Comparison of ENCODE assay signal across 10 cellular contexts in genomic region chr3:103218146-103218545, GRCh38.
A peak's percentile ranks its signal among the peaks of the same experiment; 100 is the strongest.
DNase-seq lines count a peak whose midpoint lies in the region; ATAC-seq and TF ChIP-seq lines count a peak whose summit lies in the region.
"Had no signal": no experiment of that assay in that cellular context is flagged by ENCODE, and none has a peak within 500 bp of the region (broad histone marks: within the 10 kb centered on the region; RNA-seq: fewer than 3 reads in every experiment).

No MANE protein-coding gene starts in this region.

- TF ChIP-seq CTCF in neural progenitor cell (IDR thresholded peaks at IDR 0.05), result no peak

- no peak overlapping the region for H3K4me3 Mint-ChIP-seq in neural progenitor cell
- H3K4me3 Mint-ChIP-seq in activated naive CD4-positive, alpha-beta T cell treated with anti-CD3 and anti-CD28 coated beads for 36 hours, result no peak overlapping the region

- ATAC-seq in GM19043 (IDR thresholded peaks at IDR 0.05; ENCODE audit: low read depth, unreplicated experiment) (peak; percentile 99), HG02588 (IDR thresholded peaks at IDR 0.05; ENCODE audit: unreplicated experiment) (peak; percentile 100), HG03457 (IDR thresholded peaks at IDR 0.05; ENCODE audit: unreplicated experiment) (peak; percentile 100)

- peak overlapping the region; percentile 89 for H2AFZ ChIP-seq in neural progenitor cell (replicated peaks)

- H3F3A ChIP-seq in neural progenitor cell (ENCODE audit: low read depth), result no peaks in the 10 kb centered on the region

- H3K9me3 Mint-ChIP-seq in neural progenitor cell, result no peaks in the 10 kb centered on the region
- H3K9me3 Mint-ChIP-seq in activated naive CD4-positive, alpha-beta T cell treated with anti-CD3 and anti-CD28 coated beads for 36 hours, result peaks cover 2% of the 10 kb centered on the region

- no peaks in the 10 kb centered on the region for H3K36me3 Mint-ChIP-seq in neural progenitor cell
- H3K36me3 Mint-ChIP-seq in activated naive CD4-positive, alpha-beta T cell treated with anti-CD3 and anti-CD28 coated beads for 36 hours (ENCODE audit: low read depth), result no peaks in the 10 kb centered on the region

- no peaks in the 10 kb centered on the region for H3K36me3 ChIP-seq in neural progenitor cell
- H3K36me3 ChIP-seq: ovary had no signal

- H3K27ac ChIP-seq in neural progenitor cell, result no peak overlapping the region
- H3K27ac ChIP-seq: ovary had no signal

- no peaks in the 10 kb centered on the region for H3K4me1 ChIP-seq in neural progenitor cell

- H3K9me3 ChIP-seq in neural progenitor cell (ENCODE audit: low read depth), result no peaks in the 10 kb centered on the region
- H3K9me3 ChIP-seq: ovary had no signal

- H3K27ac Mint-ChIP-seq in neural progenitor cell, result no peak overlapping the region
- H3K27ac Mint-ChIP-seq in activated naive CD4-positive, alpha-beta T cell treated with anti-CD3 and anti-CD28 coated beads for 36 hours, result no peak overlapping the region

- H3K4me3 ChIP-seq in neural progenitor cell, result no peak overlapping the region
- H3K4me3 ChIP-seq: ovary had no signal

- no peaks in the 10 kb centered on the region for H4K20me1 ChIP-seq in neural progenitor cell (ENCODE audit: low read depth)

- CTCF ChIA-PET in activated naive CD4-positive, alpha-beta T cell treated with anti-CD3 and anti-CD28 coated beads for 36 hours (lab: Charles Lee), result no interaction called here

- H3K27me3 Mint-ChIP-seq in neural progenitor cell (ENCODE audit: insufficient read depth, low read depth), result no peaks in the 10 kb centered on the region
- H3K27me3 Mint-ChIP-seq in activated naive CD4-positive, alpha-beta T cell treated with anti-CD3 and anti-CD28 coated beads for 36 hours (ENCODE audit: low read depth), result no peaks in the 10 kb centered on the region

- peaks cover 3% of the 10 kb centered on the region for H3K4me1 Mint-ChIP-seq in neural progenitor cell
- H3K4me1 Mint-ChIP-seq in activated naive CD4-positive, alpha-beta T cell treated with anti-CD3 and anti-CD28 coated beads for 36 hours (ENCODE audit: low read depth), result no peaks in the 10 kb centered on the region

- intact Hi-C loops in activated naive CD4-positive, alpha-beta T cell treated with anti-CD3 and anti-CD28 coated beads for 36 hours (cut with micrococcal nuclease), result no loop called here

- no peaks in the 10 kb centered on the region for H3K79me2 ChIP-seq in neural progenitor cell (ENCODE audit: low read depth)

- no peak overlapping the region for H3K4me2 ChIP-seq in neural progenitor cell

- no peak overlapping the region for H3K9ac ChIP-seq in neural progenitor cell

- H3K27me3 ChIP-seq in neural progenitor cell, result no peaks in the 10 kb centered on the region
- H3K27me3 ChIP-seq: ovary had no signal

- DNase-seq in neural progenitor cell (ENCODE audit: low spot score) (no peak), putamen (ENCODE audit: low spot score) (no peak), middle frontal gyrus (ENCODE audit: extremely low spot score, low spot score) (no peak), NCI-H2196 (lab: John Stamatoyannopoulos, UW; ENCODE audit: unreplicated experiment) (no peak)
- no peak for DNase-seq in activated naive CD4-positive, alpha-beta T cell treated with anti-CD3 and anti-CD28 coated beads for 36 hours
- DNase-seq: NCI-H524, ovary had no signal
